1 cellular context compared by ENCODE assay signal in genomic region chr19:19387108-19387507, GRCh38.
TF ChIP-seq lines count a peak whose summit lies in the region.

No MANE protein-coding gene starts in this region.

TF ChIP-seq in endothelial cell of umbilical vein, 7 proteins besides CTCF, POLR2A, EP300 and RAD21 (continued from another document):
- no peak for TF ChIP-seq MAX (IDR thresholded peaks at IDR 0.05; ENCODE audit: insufficient read depth, insufficient read length)
- TF ChIP-seq POLR2AphosphoS5 (IDR thresholded peaks at IDR 0.05; ENCODE audit: insufficient read depth, low read depth, low read length) = no peak
- TF ChIP-seq GATA2 (IDR thresholded peaks at IDR 0.05; ENCODE audit: insufficient read depth, insufficient read length, low read depth, low read length) = no peak
- no peak for TF ChIP-seq FOS (IDR thresholded peaks at IDR 0.05; ENCODE audit: borderline replicate concordance, insufficient read depth, low read length)
- no peak for TF ChIP-seq MYC (IDR thresholded peaks at IDR 0.05; ENCODE audit: low read depth, low read length)
